15 cellular contexts compared by ENCODE assay signal in genomic region chr6:140789466-140789865, GRCh38.
DNase-seq lines count a peak whose midpoint lies in the region; ATAC-seq, FAIRE-seq and TF ChIP-seq lines count a peak whose summit lies in the region.
"Had no signal": no experiment of that assay in that cellular context is flagged by ENCODE, and none has a peak within 500 bp of the region (broad histone marks: within the 10 kb centered on the region; RNA-seq: fewer than 3 reads in every experiment).

No MANE protein-coding gene starts in this region.

- H3K4me3 ChIP-seq in adipocyte (ENCODE audit: low read length) (no peak overlapping the region), fibroblast of mammary gland (ENCODE audit: control insufficient read depth, low read depth, low read length) (no peak overlapping the region), skeletal muscle cell (ENCODE audit: low read depth, low read length) (no peak overlapping the region)
- H3K4me3 ChIP-seq: GM23248, HAP-1 had no signal

- H3K9me3 ChIP-seq in adipocyte (ENCODE audit: control insufficient read depth, low read length), result peaks cover 7% of the 10 kb centered on the region
- H3K9me3 ChIP-seq: Caco-2, HAP-1 had no signal

- H3K4me1 ChIP-seq in adipocyte (ENCODE audit: control insufficient read depth, insufficient read depth, low read length), result no peaks in the 10 kb centered on the region
- H3K4me1 ChIP-seq: Caco-2, HAP-1 had no signal

- no peaks in the 10 kb centered on the region for H3K27me3 ChIP-seq in adipocyte (replicated peaks; ENCODE audit: control insufficient read depth, insufficient read depth, low read length)

- H3K9ac ChIP-seq in adipocyte (ENCODE audit: low read length), result no peak overlapping the region
- H3K9ac ChIP-seq: GM23248 had no signal

- no peak for TF ChIP-seq CTCF in fibroblast of mammary gland (conservative IDR thresholded peaks at IDR 0.05; ENCODE audit: control insufficient read depth, insufficient read depth, low read depth, low read length)

- no peaks in the 10 kb centered on the region for H3K36me3 ChIP-seq in adipocyte (ENCODE audit: control insufficient read depth, insufficient read depth, low read length, severe bottlenecking)
- H3K36me3 ChIP-seq: HAP-1 had no signal

- no peak for FAIRE-seq in urothelium cell line (lab: Jason Lieb, UNC)
- FAIRE-seq: D721Med had no signal

- DNase-seq in adipocyte (ENCODE audit: low read depth) (peak; percentile 39), fibroblast of mammary gland (ENCODE audit: low read depth) (peak; percentile 72), skeletal muscle cell (ENCODE audit: low read depth) (peak; percentile 66), urothelium cell line (ENCODE audit: low spot score) (no peak)
- no peak for DNase-seq in stimulated activated CD4-positive, alpha-beta T cell treated with anti-CD3 and anti-CD28 coated beads, Interleukin-1b, Interleukin-23, amount 100 ng/mL, for 48 hours
- DNase-seq: ACHN; AML-193; Caco-2; CD4-positive, alpha-beta T cell; GDM1; GM23248 had no signal

- ATAC-seq in HG03045 (IDR thresholded peaks at IDR 0.05; ENCODE audit: unreplicated experiment), result no peak
- no peak for ATAC-seq in GM19463 (IDR thresholded peaks at IDR 0.05; ENCODE audit: unreplicated experiment)

Comparison
In these comparisons a context has a peak if more than half of its experiments do, and no peak if none do; other contexts are left out.
1. DNase-seq: peak in adipocyte (single experiment), fibroblast of mammary gland (single experiment) and skeletal muscle cell (single experiment); none in stimulated activated CD4-positive, alpha-beta T cell treated with anti-CD3 and anti-CD28 coated beads, Interleukin-1b, Interleukin-23, amount 100 ng/mL, for 48 hours (single experiment) and urothelium cell line (single experiment).